ENCODE assay signal across 15 cellular contexts in genomic region chrX:129959493-129959832, GRCh38. TPM values are rescaled to one million over a fixed set of nuclear protein-coding genes. Genes with fewer than 3 reads are reported as not detected.
DNase-seq lines count a peak whose midpoint lies in the region; TF ChIP-seq lines count a peak whose summit lies in the region.
"Had no signal": no experiment of that assay in that cellular context is flagged by ENCODE, and none has a peak within 500 bp of the region (broad histone marks: within the 10 kb centered on the region; RNA-seq: fewer than 3 reads in every experiment).

No MANE protein-coding gene starts in this region.

- H3K4me1 Mint-ChIP-seq in H9: peaks cover 10 to 31% of the 10 kb centered on the region in 2 experiments
- H3K4me1 Mint-ChIP-seq in mesothelial cell of epicardium: peaks cover 12% of the 10 kb centered on the region

- H2BK15ac ChIP-seq in H9 (ENCODE audit: low read depth, low read length): no peak overlapping the region

- H3K9me3 Mint-ChIP-seq in H9 (peaks cover 0 to 84% of the 10 kb centered on the region in 2 experiments; a peak in 2 of 5 replicates), mesothelial cell of epicardium (peaks cover 8% of the 10 kb centered on the region)

- no peak overlapping the region for H3K18ac ChIP-seq in H9 (ENCODE audit: insufficient read length, low read depth, low read length)

- no peak overlapping the region for H2BK20ac ChIP-seq in H9 (ENCODE audit: low read depth, low read length, poor library complexity, severe bottlenecking)

- H2AK5ac ChIP-seq in H9 (ENCODE audit: insufficient read length, low read length): no peak overlapping the region

- H3K36me3 Mint-ChIP-seq in H9 (ENCODE audit: insufficient read depth in 1 of 3, low read depth in 3 of 3) (peaks cover 0 to 5% (median 0%) of the 10 kb centered on the region in 3 experiments; a peak in 1 of 7 replicates), mesothelial cell of epicardium (no peaks in the 10 kb centered on the region)

- no peak overlapping the region for H2BK120ac ChIP-seq in H9 (ENCODE audit: low read depth, low read length, poor library complexity, severe bottlenecking)

- H3K4ac ChIP-seq in H9 (ENCODE audit: low read depth, low read length): no peak overlapping the region

- H2BK5ac ChIP-seq in H9 (ENCODE audit: insufficient read length, low read length): no peak overlapping the region

- H3K27ac Mint-ChIP-seq in H9: no peak overlapping the region
- H3K27ac Mint-ChIP-seq in mesothelial cell of epicardium: no peak overlapping the region
- H3K27ac Mint-ChIP-seq: activated CD4-positive, alpha-beta T cell treated with anti-CD3 and anti-CD28 coated beads for 36 hours had no signal

- H4K8ac ChIP-seq in H9 (replicated peaks; ENCODE audit: insufficient read length, low read depth, low read length): no peak overlapping the region

- no peaks in the 10 kb centered on the region for H3K79me2 ChIP-seq in H9 (ENCODE audit: insufficient read depth, low read length)

- no peak overlapping the region for H3T11ph ChIP-seq in H9 (ENCODE audit: low read length)

- H3K27me3 Mint-ChIP-seq in H9 (ENCODE audit: low read depth) (peaks cover 86% of the 10 kb centered on the region), mesothelial cell of epicardium (ENCODE audit: low read depth) (peaks cover 5% of the 10 kb centered on the region)
- H3K27me3 Mint-ChIP-seq: activated CD4-positive, alpha-beta T cell treated with anti-CD3 and anti-CD28 coated beads for 36 hours had no signal

- H2BK12ac ChIP-seq in H9 (ENCODE audit: insufficient read length, low read depth, low read length): no peak overlapping the region

- no peak overlapping the region for H3K4me3 ChIP-seq in choroid plexus epithelial cell (ENCODE audit: low read depth, low read length)
- H3K4me3 ChIP-seq: BLaER1 treated with 17β-estradiol and CSF1 and Interleukin-3, amounts not matched to agents 10 nM and 100 nM had no signal

- no peaks in the 10 kb centered on the region for H4K20me1 ChIP-seq in H9 (ENCODE audit: control insufficient read depth, insufficient read depth, insufficient read length)
- H4K20me1 ChIP-seq: BLaER1 treated with 17β-estradiol and CSF1 and Interleukin-3, amounts not matched to agents 10 nM and 100 nM had no signal

- no peak overlapping the region for H3K56ac ChIP-seq in H9 (ENCODE audit: insufficient read length, low read depth, low read length)

- H3K23me2 ChIP-seq in H9 (ENCODE audit: insufficient read length, low read depth, low read length, poor library complexity, severe bottlenecking): peaks cover 16% of the 10 kb centered on the region

- no peak overlapping the region for H4K91ac ChIP-seq in H9 (ENCODE audit: insufficient read length, low read depth, low read length)

- peak overlapping the region; percentile 14 for H3K4me2 ChIP-seq in H9 (ENCODE audit: insufficient read depth, insufficient read length, low read length)

- no peaks in the 10 kb centered on the region for H3K4me1 ChIP-seq in H9 (ENCODE audit: insufficient read depth, low read length)

- no peak overlapping the region for H3K9ac ChIP-seq in H9 (ENCODE audit: extremely low read depth, insufficient read length, low read length)
- H3K9ac ChIP-seq: BLaER1 treated with 17β-estradiol and CSF1 and Interleukin-3, amounts not matched to agents 10 nM and 100 nM had no signal

- no peaks in the 10 kb centered on the region for H3K79me1 ChIP-seq in H9 (ENCODE audit: insufficient read depth, low read depth, low read length, poor library complexity, severe bottlenecking)

- H3K4me3 Mint-ChIP-seq in H9 (peak overlapping the region in 1 of 2 experiments; percentile 73; a peak in 4 of 5 replicates), mesothelial cell of epicardium (peak overlapping the region; percentile 43)
- H3K4me3 Mint-ChIP-seq: activated CD4-positive, alpha-beta T cell treated with anti-CD3 and anti-CD28 coated beads for 36 hours had no signal

- WGBS in H9 (ENCODE audit: extremely low coverage, insufficient read length, low lambda C conversion rate): no CpG with 5 or more reads among the region's 19 CpGs

- TF ChIP-seq CTCF in H9 (conservative IDR thresholded peaks at IDR 0.05) (no peak), choroid plexus epithelial cell (conservative IDR thresholded peaks at IDR 0.05; ENCODE audit: low read depth, low read length) (no peak), mesothelial cell of epicardium (IDR thresholded peaks at IDR 0.05; ENCODE audit: unreplicated experiment) (no peak)

- peaks cover 49% of the 10 kb centered on the region for H3K27me3 ChIP-seq in H9 (ENCODE audit: insufficient read depth, low read length)

- H4K5ac ChIP-seq in H9 (ENCODE audit: insufficient read length, low read depth, low read length): no peak overlapping the region

- no peak overlapping the region for H3K27ac ChIP-seq in H9 (ENCODE audit: insufficient read length, low read depth, low read length)
- H3K27ac ChIP-seq: BLaER1 treated with 17β-estradiol and CSF1 and Interleukin-3, amounts not matched to agents 10 nM and 100 nM had no signal

- H3K9me3 ChIP-seq in H9 (ENCODE audit: control insufficient read depth, low read depth, low read length): peaks cover 12% of the 10 kb centered on the region

- no peak overlapping the region for H3K23ac ChIP-seq in H9 (ENCODE audit: insufficient read length, low read depth, low read length)

- no peak overlapping the region for H3K14ac ChIP-seq in H9 (ENCODE audit: insufficient read depth, low read length)

- H2AFZ ChIP-seq in H9 (ENCODE audit: low read length): no peak overlapping the region

- DNase-seq in AG20443 (ENCODE audit: low spot score): peak; percentile 52
- no peak for DNase-seq in H9
- peak; percentile 52 for DNase-seq in choroid plexus epithelial cell (ENCODE audit: low read depth)
- no peak for DNase-seq in mesothelial cell of epicardium (ENCODE audit: low spot score in 2 of 2, unreplicated experiment in 2 of 2)
- no peak for DNase-seq in NCI-H345 (lab: John Stamatoyannopoulos, UW)
- no peak for DNase-seq in activated CD4-positive, alpha-beta T cell treated with anti-CD3 and anti-CD28 coated beads, Interleukin-2, amount 50 U/mL, for 48 hours
- DNase-seq in amniotic stem cell (lab: John Stamatoyannopoulos, UW): no peak
- no peak for DNase-seq in HT-29 (ENCODE audit: low spot score)
- DNase-seq: activated CD4-positive, alpha-beta T cell treated with anti-CD3 and anti-CD28 coated beads for 36 hours; activated T-cell treated with anti-CD3 and anti-CD28 coated beads, Interleukin-2, amount 50 U/mL, for 48 hours; effector memory CD4-positive, alpha-beta T cell; KBM-7; NCI-H1694; stimulated activated naive CD8-positive, alpha-beta T cell treated with anti-CD3 and anti-CD28 coated beads, Interleukin-15, Interleukin-2, amounts not matched to agents 100 U/mL and 50 U/mL, for 24 hours had no signal

RNA-seq across cellular contexts. Expression of gene BCORL1, which starts 23.0 kb away (rescaled TPM):
- total RNA-seq in H9 (2021) (6.1 TPM in 2 replicates), mesothelial cell of epicardium (27.7 to 28.9 TPM (median 28.0 TPM) in 3 replicates)
- total RNA-seq in HT-29 (2014; rRNA removed; shearing (Covaris generic)): 1.6 and 1.7 TPM in 2 replicates

RNA-seq across cellular contexts. Expression of gene UTP14A, which starts 53.5 kb away (rescaled TPM):
- 37.0 and 39.0 TPM in 2 replicates for total RNA-seq in H9 (2021)
- 19.2 to 20.4 TPM (median 19.2 TPM) in 3 replicates for total RNA-seq in mesothelial cell of epicardium
- total RNA-seq in HT-29 (2014; rRNA removed; shearing (Covaris generic)): 19.0 and 19.5 TPM in 2 replicates

Comparison
In these comparisons a context has a peak if more than half of its experiments do, and no peak if none do; other contexts are left out.
1. DNase-seq: peak in AG20443 (single experiment) and choroid plexus epithelial cell (single experiment); none in H9 (single experiment), mesothelial cell of epicardium (0 of 2), NCI-H345 (single experiment), activated CD4-positive, alpha-beta T cell treated with anti-CD3 and anti-CD28 coated beads, Interleukin-2, amount 50 U/mL, for 48 hours (0 of 2), amniotic stem cell (single experiment) and HT-29 (single experiment).